8 cellular contexts compared by ENCODE assay signal in genomic region chr11:32092581-32093170, GRCh38. TPM values are rescaled to one million over a fixed set of nuclear protein-coding genes. Genes with fewer than 3 reads are reported as not detected.
DNase-seq lines count a peak whose midpoint lies in the region; ATAC-seq and TF ChIP-seq lines count a peak whose summit lies in the region.

No MANE protein-coding gene starts in this region.

- no peaks in the 10 kb centered on the region for H3K27me3 ChIP-seq in CD8-positive, alpha-beta memory T cell (ENCODE audit: insufficient read depth, low read length, poor library complexity, severe bottlenecking)
- H3K27me3 ChIP-seq in neuronal stem cell (ENCODE audit: control insufficient read depth in 3 of 3, insufficient read depth in 3 of 3, low read depth in 1 of 3, low read length in 3 of 3) = no peaks in the 10 kb centered on the region

- ATAC-seq in GM21576 (IDR thresholded peaks at IDR 0.05; ENCODE audit: unreplicated experiment) = no peak
- ATAC-seq in HG03432 (IDR thresholded peaks at IDR 0.05; ENCODE audit: unreplicated experiment) = no peak

- no peak overlapping the region for H2BK15ac ChIP-seq in neuronal stem cell (ENCODE audit: low read length)

- H3K14ac ChIP-seq in neuronal stem cell (ENCODE audit: low read length) = no peak overlapping the region

- H3K23ac ChIP-seq in neuronal stem cell (ENCODE audit: low read depth, low read length, poor library complexity) = no peak overlapping the region

- peaks cover 40 to 45% (median 40%) of the 10 kb centered on the region in 3 donors for H3K4me1 Mint-ChIP-seq in CD8-positive, alpha-beta memory T cell

- no peak overlapping the region for H3K27ac ChIP-seq in CD8-positive, alpha-beta memory T cell (ENCODE audit: low read depth, low read length)
- peak overlapping the region; percentile 91 for H3K27ac ChIP-seq in KOPT-K1 (ENCODE audit: low read depth, low read length, poor library complexity, severe bottlenecking)
- H3K27ac ChIP-seq in neuronal stem cell (replicated peaks; ENCODE audit: low read length) = no peak overlapping the region

- H2AK5ac ChIP-seq in neuronal stem cell (ENCODE audit: low read depth, low read length) = no peak overlapping the region

- H3K36me3 ChIP-seq in CD8-positive, alpha-beta memory T cell (ENCODE audit: insufficient read depth, low read length) = no peaks in the 10 kb centered on the region
- H3K36me3 ChIP-seq in KOPT-K1 (ENCODE audit: insufficient read depth, low read length) (peaks cover 23% of the 10 kb centered on the region), neuronal stem cell (replicated peaks in 1 of 2; ENCODE audit: control insufficient read depth in 2 of 2, insufficient read depth in 2 of 2, low read length in 2 of 2) (peaks cover 16 to 51% of the 10 kb centered on the region in 2 donors)

- peaks cover 9% of the 10 kb centered on the region for H3K79me1 ChIP-seq in neuronal stem cell (ENCODE audit: low read depth, low read length)

- DNase-seq in CD8-positive, alpha-beta memory T cell = no peak
- DNase-seq in choroid plexus epithelial cell (ENCODE audit: low read depth) (no peak), neuronal stem cell (ENCODE audit: low spot score) (peak; percentile 23), NCI-H524 treated with DMSO at 0.1 percent for 48 hours (lab: John Stamatoyannopoulos, UW) (no peak), COR-L47 (lab: John Stamatoyannopoulos, UW) (no peak)

- peak overlapping the region in 6 of 8 donors; percentile 40 to 84 (median 44) for H3K27ac Mint-ChIP-seq in CD8-positive, alpha-beta memory T cell

- no peak overlapping the region for H2BK120ac ChIP-seq in neuronal stem cell (ENCODE audit: low read depth, low read length)

- no peaks in the 10 kb centered on the region for H3K9me3 ChIP-seq in CD8-positive, alpha-beta memory T cell (ENCODE audit: low read length)
- no peaks in the 10 kb centered on the region for H3K9me3 ChIP-seq in KOPT-K1 (ENCODE audit: insufficient read depth, low read length, poor library complexity, severe bottlenecking)
- peaks cover 0 to 14% of the 10 kb centered on the region in 2 donors for H3K9me3 ChIP-seq in neuronal stem cell (replicated peaks in 1 of 2; ENCODE audit: control insufficient read depth in 2 of 2, insufficient read depth in 1 of 2, low read depth in 1 of 2, low read length in 2 of 2)

- peak overlapping the region; percentile 17 for H3K18ac ChIP-seq in neuronal stem cell (ENCODE audit: low read length)

- peak overlapping the region; percentile 22 for H3K4me2 ChIP-seq in neuronal stem cell (ENCODE audit: insufficient read depth, low read length, poor library complexity, severe bottlenecking)

- H3K27me3 Mint-ChIP-seq in CD8-positive, alpha-beta memory T cell = no peaks in the 10 kb centered on the region

- H2AFZ ChIP-seq in neuronal stem cell (ENCODE audit: low read length) = no peak overlapping the region

- POLR2A ChIA-PET in CD8-positive, alpha-beta memory T cell (lab: Charles Lee) = no interaction called here

- no peak overlapping the region for H3K9ac ChIP-seq in neuronal stem cell (ENCODE audit: low read depth, low read length, poor library complexity)

- no peak overlapping the region for H4K8ac ChIP-seq in neuronal stem cell (ENCODE audit: low read depth, low read length)

- no peak overlapping the region for H2BK12ac ChIP-seq in neuronal stem cell (ENCODE audit: low read length)

- no peak overlapping the region for H3K4ac ChIP-seq in neuronal stem cell (ENCODE audit: low read length)

- no peak overlapping the region for H3K4me3 ChIP-seq in CD8-positive, alpha-beta memory T cell (ENCODE audit: low read length)
- peak overlapping the region; percentile 80 for H3K4me3 ChIP-seq in choroid plexus epithelial cell (ENCODE audit: low read depth, low read length)
- peak overlapping the region; percentile 63 to 87 for H3K4me3 ChIP-seq in neuronal stem cell (ENCODE audit: low read length in 2 of 2)

- no peak overlapping the region for H4K91ac ChIP-seq in neuronal stem cell (ENCODE audit: low read depth, low read length, poor library complexity)

- H3K36me3 Mint-ChIP-seq in CD8-positive, alpha-beta memory T cell = peaks cover 8 to 9% (median 8%) of the 10 kb centered on the region in 3 donors

- no peaks in the 10 kb centered on the region for H3K9me3 Mint-ChIP-seq in CD8-positive, alpha-beta memory T cell

- H3K4me1 ChIP-seq in CD8-positive, alpha-beta memory T cell (ENCODE audit: insufficient read depth, low read length) = peaks cover 16% of the 10 kb centered on the region
- H3K4me1 ChIP-seq in neuronal stem cell (ENCODE audit: control insufficient read depth in 2 of 2, insufficient read depth in 1 of 2, low read depth in 1 of 2, low read length in 2 of 2) = peaks cover 14 to 21% of the 10 kb centered on the region in 2 donors

- peak overlapping the region; percentile 64 to 91 (median 87) for H3K4me3 Mint-ChIP-seq in CD8-positive, alpha-beta memory T cell

- no CpG with 5 or more reads among the region's 4 CpGs for WGBS in neuronal stem cell (ENCODE audit: extremely low coverage in 2 of 2, insufficient read length in 2 of 2, insufficient replicate concordance in 1 of 2), 2 donors

- no peak for TF ChIP-seq CTCF in choroid plexus epithelial cell (conservative IDR thresholded peaks at IDR 0.05; ENCODE audit: low read depth, low read length)

- CTCF ChIA-PET in CD8-positive, alpha-beta memory T cell (lab: Charles Lee) = interaction anchor here (1.6 kb wide), 1 partner anchor 40 kb away, joined by 3 read pairs; no protein-coding TSS in a partner anchor

- H2BK5ac ChIP-seq in neuronal stem cell (ENCODE audit: low read length) = no peak overlapping the region

RNA-seq across cellular contexts. Expression of gene RCN1, which starts 1.8 kb away (rescaled TPM):
- total RNA-seq in CD8-positive, alpha-beta memory T cell = 10 to 100 TPM; 30.9 to 35.1 TPM
- 23.6 TPM for polyA plus RNA-seq in CD8-positive, alpha-beta memory T cell
- 179 TPM for polyA plus RNA-seq in neuronal stem cell (2013, experiment 1 of 2)
- 180 TPM for polyA plus RNA-seq in neuronal stem cell (2013, experiment 2 of 2)
